In the genomic region with DNA sequence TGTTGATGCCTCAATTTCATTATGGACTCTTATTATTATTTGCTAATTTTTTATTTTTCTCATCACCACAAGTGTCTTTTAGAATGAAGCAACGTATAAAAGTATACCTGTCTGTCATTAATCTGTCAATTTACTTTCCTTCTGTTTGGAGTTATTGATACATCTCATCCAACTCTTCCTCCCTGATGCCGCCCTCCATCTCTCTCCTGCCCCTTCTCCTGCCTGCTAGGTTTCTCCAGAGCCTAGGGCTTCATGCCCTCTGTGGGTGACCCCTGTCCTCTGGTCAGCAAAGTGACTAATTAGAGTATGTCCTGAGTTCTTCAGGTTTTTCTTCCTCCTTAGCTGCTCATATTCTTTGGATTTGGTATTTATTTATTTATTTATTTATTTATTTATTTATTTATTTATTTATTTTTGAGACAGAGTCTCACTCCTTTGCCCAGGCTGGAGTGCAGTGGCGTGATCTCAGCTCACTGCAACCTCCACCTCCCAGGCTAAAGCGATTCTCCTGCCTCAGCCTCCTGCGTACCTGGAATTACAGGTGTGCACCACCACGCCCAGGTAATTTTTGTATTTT, we compare ENCODE assay signal across 8 cellular contexts.
"Had no signal": no experiment of that assay in that cellular context is flagged by ENCODE, and none has a peak within 500 bp of the region (broad histone marks: within the 10 kb centered on the region; RNA-seq: fewer than 3 reads in every experiment).

No MANE protein-coding gene starts in this region.

- FAIRE-seq: G401.6, GM12878, GM12891, GM12892, GM18507, GM19239 had no signal

- H3K4me3 ChIP-seq: GM12878 had no signal

- ATAC-seq: GM12878 had no signal

- DNase-seq: GDM1, GF-D8 had no signal
